Comparison of ENCODE assay signal across 8 cellular contexts in genomic region chr18:79644006-79644665, GRCh38. TPM values are rescaled to one million over a fixed set of nuclear protein-coding genes. Genes with fewer than 3 reads are reported as not detected.
DNase-seq lines count a peak whose midpoint lies in the region; ATAC-seq and TF ChIP-seq lines count a peak whose summit lies in the region.

No MANE protein-coding gene starts in this region.

- peak; percentile 85 for DNase-seq in AG08395 (ENCODE audit: low spot score)
- peak; percentile 21 for DNase-seq in NCI-H510A treated with DMSO at 0.1 percent for 48 hours (lab: John Stamatoyannopoulos, UW)
- DNase-seq in activated CD8-positive, alpha-beta T cell treated with anti-CD3 and anti-CD28 coated beads for 36 hours = peak; percentile 81
- DNase-seq in effector memory CD8-positive, alpha-beta T cell = peak; percentile 47 to 57 (median 54)
- peak in 2 of 3 donors; percentile 50 to 71 for DNase-seq in mucosa of descending colon
- DNase-seq in stimulated activated CD8-positive, alpha-beta memory T cell treated with anti-CD3 and anti-CD28 coated beads, Interleukin-4, amount 100 ng/mL, for 48 hours = peak; percentile 86

- no peak overlapping the region for H3K27ac Mint-ChIP-seq in activated CD8-positive, alpha-beta T cell treated with anti-CD3 and anti-CD28 coated beads for 36 hours
- H3K27ac Mint-ChIP-seq in effector memory CD8-positive, alpha-beta T cell = no peak overlapping the region

- no peaks in the 10 kb centered on the region for H3K36me3 ChIP-seq in mucosa of descending colon (ENCODE audit: low read depth)

- H3K4me3 ChIP-seq in mucosa of descending colon = no peak overlapping the region

- H3K9me3 ChIP-seq in mucosa of descending colon = no peaks in the 10 kb centered on the region

- CTCF ChIA-PET in activated CD8-positive, alpha-beta T cell treated with anti-CD3 and anti-CD28 coated beads for 36 hours (lab: Charles Lee) = interaction anchor here (0.8 to 10.5 kb wide), 9 partner anchors 14 to 266 kb away, joined by 3 to 135 read pairs (median 3); no protein-coding TSS in a partner anchor

- peaks cover 12% of the 10 kb centered on the region for H3K4me1 Mint-ChIP-seq in activated CD8-positive, alpha-beta T cell treated with anti-CD3 and anti-CD28 coated beads for 36 hours (ENCODE audit: low read depth)
- H3K4me1 Mint-ChIP-seq in effector memory CD8-positive, alpha-beta T cell (ENCODE audit: low read depth in 2 of 2) = peaks cover 0 to 2% of the 10 kb centered on the region in 2 donors

- TF ChIP-seq CTCF in activated CD8-positive, alpha-beta T cell treated with anti-CD3 and anti-CD28 coated beads for 36 hours (IDR thresholded peaks at IDR 0.05) = peak; percentile 99
- peak; percentile 88 for TF ChIP-seq CTCF in mucosa of descending colon (IDR thresholded peaks at IDR 0.05)

- ATAC-seq in GM18867 (IDR thresholded peaks at IDR 0.05; ENCODE audit: unreplicated experiment) = peak; percentile 92
- peak; percentile 92 for ATAC-seq in HG03175 (IDR thresholded peaks at IDR 0.05; ENCODE audit: unreplicated experiment)
- ATAC-seq in activated CD8-positive, alpha-beta T cell treated with anti-CD3 and anti-CD28 coated beads for 36 hours = peak; percentile 95
- ATAC-seq in effector memory CD8-positive, alpha-beta T cell (replicated peaks) = peak; percentile 81
- ATAC-seq in mucosa of descending colon = peak; percentile 90

- intact Hi-C loops in activated CD8-positive, alpha-beta T cell treated with anti-CD3 and anti-CD28 coated beads for 36 hours (cut with micrococcal nuclease) = loop anchor here (2.0 to 5.0 kb wide), 2 partner anchors 252 to 265 kb away; no protein-coding TSS in a partner anchor
- intact Hi-C loops in mucosa of descending colon (cut with DNase I, micrococcal nuclease) = loop anchor here (5.0 to 10.0 kb wide), 3 partner anchors 109 to 267 kb away; no protein-coding TSS in a partner anchor

- H3K4me1 ChIP-seq in mucosa of descending colon (ENCODE audit: low read depth) = no peaks in the 10 kb centered on the region

- peaks cover 5% of the 10 kb centered on the region for H3K27me3 Mint-ChIP-seq in activated CD8-positive, alpha-beta T cell treated with anti-CD3 and anti-CD28 coated beads for 36 hours
- peaks cover 8 to 30% of the 10 kb centered on the region in 2 donors for H3K27me3 Mint-ChIP-seq in effector memory CD8-positive, alpha-beta T cell

- POLR2A ChIA-PET in activated CD8-positive, alpha-beta T cell treated with anti-CD3 and anti-CD28 coated beads for 36 hours (lab: Charles Lee) = no interaction called here

- no peaks in the 10 kb centered on the region for H3K36me3 Mint-ChIP-seq in activated CD8-positive, alpha-beta T cell treated with anti-CD3 and anti-CD28 coated beads for 36 hours (ENCODE audit: low read depth)
- no peaks in the 10 kb centered on the region for H3K36me3 Mint-ChIP-seq in effector memory CD8-positive, alpha-beta T cell (ENCODE audit: insufficient read depth)

- no peak overlapping the region for H3K4me3 Mint-ChIP-seq in activated CD8-positive, alpha-beta T cell treated with anti-CD3 and anti-CD28 coated beads for 36 hours
- no peak overlapping the region for H3K4me3 Mint-ChIP-seq in effector memory CD8-positive, alpha-beta T cell

- H3K9me3 Mint-ChIP-seq in activated CD8-positive, alpha-beta T cell treated with anti-CD3 and anti-CD28 coated beads for 36 hours = no peaks in the 10 kb centered on the region
- no peaks in the 10 kb centered on the region for H3K9me3 Mint-ChIP-seq in effector memory CD8-positive, alpha-beta T cell

RNA-seq across cellular contexts. Expression of gene CTDP1, which starts 35.5 kb away (rescaled TPM):
- total RNA-seq in activated CD8-positive, alpha-beta T cell treated with anti-CD3 and anti-CD28 coated beads for 36 hours = 10 to 100 TPM; 54.9 to 55.6 TPM
- total RNA-seq in mucosa of descending colon = 10 to 100 TPM; 28.6 to 37.4 (median 30.1) TPM

Comparison
In these comparisons a context has a peak if more than half of its experiments do, and no peak if none do; other contexts are left out.
1. DNase-seq: peak in every context shown above with its lines; median percentile 86 in stimulated activated CD8-positive, alpha-beta memory T cell treated with anti-CD3 and anti-CD28 coated beads, Interleukin-4, amount 100 ng/mL, for 48 hours; 85 in AG08395; 81 in activated CD8-positive, alpha-beta T cell treated with anti-CD3 and anti-CD28 coated beads for 36 hours; 60 in mucosa of descending colon; 54 in effector memory CD8-positive, alpha-beta T cell; 21 in NCI-H510A treated with DMSO at 0.1 percent for 48 hours.